12 cellular contexts compared by ENCODE assay signal in genomic region chr6:7391244-7391643, GRCh38. TPM values are rescaled to one million over a fixed set of nuclear protein-coding genes. Genes with fewer than 3 reads are reported as not detected.
A peak's percentile ranks its signal among the peaks of the same experiment; 100 is the strongest.
DNase-seq lines count a peak whose midpoint lies in the region; ATAC-seq, FAIRE-seq and TF ChIP-seq lines count a peak whose summit lies in the region.
"Had no signal": no experiment of that assay in that cellular context is flagged by ENCODE, and none has a peak within 500 bp of the region (broad histone marks: within the 10 kb centered on the region; RNA-seq: fewer than 3 reads in every experiment).

No MANE protein-coding gene starts in this region.

- H4K20me1 ChIP-seq in DOHH2 (ENCODE audit: control insufficient read depth, insufficient read depth, low read depth, low read length): no peaks in the 10 kb centered on the region

- H3K27ac ChIP-seq in A549 (0 out of 6 replicates have a peak overlapping the region, but pooled peaks of 1 of the 2 experiments have one; percentile 16), DOHH2 (ENCODE audit: low read depth, low read length) (no peak overlapping the region), SK-N-MC (no peak overlapping the region)
- H3K27ac ChIP-seq: parathyroid adenoma had no signal

- H3K36me3 ChIP-seq in DOHH2 (ENCODE audit: control insufficient read depth, low read length) (peaks cover 52% of the 10 kb centered on the region), SK-N-MC (ENCODE audit: insufficient read depth, low read length) (peaks cover 41% of the 10 kb centered on the region)

- DNase-seq in A549 (ENCODE audit: low read depth in 1 of 2, low spot score in 1 of 2) (no peak), SK-N-MC (ENCODE audit: low read depth, low spot score) (no peak), fibroblast of villous mesenchyme (ENCODE audit: low read depth) (peak; percentile 5), mucosa of gallbladder (ENCODE audit: low spot score) (no peak), GM10248 (ENCODE audit: extremely low spot score) (no peak), hypothalamus (lab: John Stamatoyannopoulos, UW) (no peak)
- DNase-seq: DMS 273 treated with DMSO at 0.1 percent for 48 hours, heart left ventricle, NCI-H1694 treated with DMSO at 0.1 percent for 48 hours had no signal

- CTCF ChIA-PET in A549 (lab: Yijun Ruan, JAX): no interaction called here
- CTCF ChIA-PET in GM10248 (lab: Yijun Ruan, JAX): interaction anchor here (1.0 to 6.1 kb wide), 3 partner anchors 20 to 116 kb away, joined by 3 to 25 read pairs (median 4); no protein-coding TSS in a partner anchor

- TF ChIP-seq POLR2A in A549 (IDR thresholded peaks at IDR 0.05; ENCODE audit: low read length): no peak

- POLR2A ChIA-PET in A549 (lab: Yijun Ruan, JAX): no interaction called here
- POLR2A ChIA-PET in GM10248 (lab: Yijun Ruan, JAX): no interaction called here

- 59% methylated on average over 3 of the region's 3 CpGs for WGBS in A549 (ENCODE audit: missing lambda C conversion rate)

- H3K4me3 ChIP-seq in A549 (peak overlapping the region; percentile 71; the same call in 2 of the 3 replicates), DOHH2 (ENCODE audit: low read length) (peak overlapping the region; percentile 78), SK-N-MC (peak overlapping the region; percentile 92), fibroblast of villous mesenchyme (ENCODE audit: low read depth, low read length) (peak overlapping the region; percentile 2)

- H3K4me1 ChIP-seq in A549: peaks cover 24% of the 10 kb centered on the region
- peaks cover 24% of the 10 kb centered on the region for H3K4me1 ChIP-seq in DOHH2 (ENCODE audit: control insufficient read depth, low read length)

- TF ChIP-seq CTCF in A549 (IDR thresholded peaks at IDR 0.05): no peak
- no peak for TF ChIP-seq CTCF in DOHH2 (IDR thresholded peaks at IDR 0.05; ENCODE audit: low read depth, low read length, poor library complexity, severe bottlenecking)
- TF ChIP-seq CTCF in fibroblast of villous mesenchyme (IDR thresholded peaks at IDR 0.05; ENCODE audit: insufficient read depth, low read depth, low read length): no peak
- no peak for TF ChIP-seq CTCF in GM10248 (IDR thresholded peaks at IDR 0.05; ENCODE audit: control extremely low read depth, extremely low read depth, low read depth, missing control alignments)

- H3K4me2 ChIP-seq in A549: peak overlapping the region; percentile 90
- peak overlapping the region; percentile 81 for H3K4me2 ChIP-seq in DOHH2 (ENCODE audit: low read length)

- TF ChIP-seq EP300 in A549 (IDR thresholded peaks at IDR 0.05): no peak

- no peaks in the 10 kb centered on the region for H3K9me2 ChIP-seq in DOHH2 (replicated peaks; ENCODE audit: control insufficient read depth, low read length)

- no peaks in the 10 kb centered on the region for H3F3A ChIP-seq in DOHH2 (ENCODE audit: control insufficient read depth, insufficient read depth)

- ATAC-seq in A549 (no peak), HG03457 (IDR thresholded peaks at IDR 0.05; ENCODE audit: unreplicated experiment) (no peak)
- ATAC-seq: heart left ventricle had no signal

- H3K27me3 ChIP-seq in DOHH2 (ENCODE audit: control insufficient read depth, low read length): no peaks in the 10 kb centered on the region
- H3K27me3 ChIP-seq: heart left ventricle had no signal

- no peak for TF ChIP-seq RAD21 in A549 (conservative IDR thresholded peaks at IDR 0.05 in 1 of 2, IDR thresholded peaks at IDR 0.05 in 1 of 2)

- no peak for FAIRE-seq in A549 (lab: Jason Lieb, UNC)

- H3K9me3 ChIP-seq in A549 (no peaks in the 10 kb centered on the region), DOHH2 (ENCODE audit: control insufficient read depth, insufficient read depth, low read length) (no peaks in the 10 kb centered on the region), SK-N-MC (ENCODE audit: low read depth, low read length) (no peaks in the 10 kb centered on the region)
- H3K9me3 ChIP-seq: heart left ventricle had no signal

- peaks cover 51% of the 10 kb centered on the region for H3K79me2 ChIP-seq in DOHH2 (ENCODE audit: control insufficient read depth, low read length)

- peak overlapping the region; percentile 93 for H3K9ac ChIP-seq in SK-N-MC (ENCODE audit: insufficient read length)
- H3K9ac ChIP-seq: parathyroid adenoma had no signal

TF ChIP-seq in A549, 52 proteins besides CTCF, POLR2A, EP300 and RAD21:
- TF ChIP-seq HES2 (IDR thresholded peaks at IDR 0.05): no peak
- TF ChIP-seq CHD2 (IDR thresholded peaks at IDR 0.05; ENCODE audit: low read length, partially characterized antibody): no peak
- TF ChIP-seq BCL3 (IDR thresholded peaks at IDR 0.05): no peak
- no peak for TF ChIP-seq HEYL (CRISPR knock-in tag; IDR thresholded peaks at IDR 0.05)
- TF ChIP-seq, protein P1, sequence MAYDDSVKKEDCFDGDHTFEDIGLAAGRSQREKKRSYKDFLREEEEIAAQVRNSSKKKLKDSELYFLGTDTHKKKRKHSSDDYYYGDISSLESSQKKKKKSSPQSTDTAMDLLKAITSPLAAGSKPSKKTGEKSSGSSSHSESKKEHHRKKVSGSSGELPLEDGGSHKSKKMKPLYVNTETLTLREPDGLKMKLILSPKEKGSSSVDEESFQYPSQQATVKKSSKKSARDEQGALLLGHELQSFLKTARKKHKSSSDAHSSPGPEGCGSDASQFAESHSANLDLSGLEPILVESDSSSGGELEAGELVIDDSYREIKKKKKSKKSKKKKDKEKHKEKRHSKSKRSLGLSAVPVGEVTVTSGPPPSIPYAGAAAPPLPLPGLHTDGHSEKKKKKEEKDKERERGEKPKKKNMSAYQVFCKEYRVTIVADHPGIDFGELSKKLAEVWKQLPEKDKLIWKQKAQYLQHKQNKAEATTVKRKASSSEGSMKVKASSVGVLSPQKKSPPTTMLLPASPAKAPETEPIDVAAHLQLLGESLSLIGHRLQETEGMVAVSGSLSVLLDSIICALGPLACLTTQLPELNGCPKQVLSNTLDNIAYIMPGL (CRISPR knock-in tag; IDR thresholded peaks at IDR 0.05; ENCODE audit: borderline replicate concordance): no peak
- TF ChIP-seq HOXA7 (CRISPR knock-in tag; IDR thresholded peaks at IDR 0.05): no peak
- no peak for TF ChIP-seq TP53 (CRISPR knock-in tag; IDR thresholded peaks at IDR 0.05)
- TF ChIP-seq EHMT2 (IDR thresholded peaks at IDR 0.05; ENCODE audit: low read depth): no peak
- no peak for TF ChIP-seq CBX2 (IDR thresholded peaks at IDR 0.05; ENCODE audit: borderline replicate concordance, low read depth)
- no peak for TF ChIP-seq GATA3 (IDR thresholded peaks at IDR 0.05; ENCODE audit: borderline replicate concordance)
- TF ChIP-seq RARB (CRISPR knock-in tag; IDR thresholded peaks at IDR 0.05): no peak
- TF ChIP-seq JUNB (IDR thresholded peaks at IDR 0.05): no peak
- no peak for TF ChIP-seq EHF (CRISPR knock-in tag; IDR thresholded peaks at IDR 0.05)
- TF ChIP-seq, protein P2, sequence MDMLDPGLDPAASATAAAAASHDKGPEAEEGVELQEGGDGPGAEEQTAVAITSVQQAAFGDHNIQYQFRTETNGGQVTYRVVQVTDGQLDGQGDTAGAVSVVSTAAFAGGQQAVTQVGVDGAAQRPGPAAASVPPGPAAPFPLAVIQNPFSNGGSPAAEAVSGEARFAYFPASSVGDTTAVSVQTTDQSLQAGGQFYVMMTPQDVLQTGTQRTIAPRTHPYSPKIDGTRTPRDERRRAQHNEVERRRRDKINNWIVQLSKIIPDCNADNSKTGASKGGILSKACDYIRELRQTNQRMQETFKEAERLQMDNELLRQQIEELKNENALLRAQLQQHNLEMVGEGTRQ (IDR thresholded peaks at IDR 0.05): no peak
- no peak for TF ChIP-seq MAX (IDR thresholded peaks at IDR 0.05)
- TF ChIP-seq MAZ (IDR thresholded peaks at IDR 0.05; ENCODE audit: borderline replicate concordance, low read depth, low read length): no peak
- no peak for TF ChIP-seq MYC (IDR thresholded peaks at IDR 0.05; ENCODE audit: borderline replicate concordance, low read length)
TF ChIP-seq in A549: peak in this region for 0.

RNA-seq across cellular contexts. Expression of gene RIOK1, which starts 1.6 kb away (rescaled TPM):
- polyA plus RNA-seq in A549 (2011; rRNA removed): 20.4 and 24.6 TPM in 2 replicates
- polyA plus RNA-seq in A549 (2012; cell fraction: cytosol; rRNA removed): 11.6 and 11.8 TPM in 2 replicates
- polyA plus RNA-seq in A549 (2012; cell fraction: nucleus; rRNA removed): 10.7 and 11.2 TPM in 2 replicates
- polyA plus RNA-seq in A549 (2017; fragmentation: RNase III; extraction: RNeasy Plus Mini Kit Qiagen cat#74134 plus additional on column Dnase treatment): 16.1 to 19.7 TPM (median 16.1 TPM) in 3 replicates
- 17.0 and 17.1 TPM in 2 replicates for polyA minus RNA-seq in A549 (2011; rRNA and poly(A)+ RNA removed)
- 15.8 and 24.2 TPM in 2 replicates for total RNA-seq in fibroblast of villous mesenchyme
- 12.9 TPM for total RNA-seq in mucosa of gallbladder

RNA-seq across cellular contexts. Expression of gene CAGE1, which starts 1.7 kb away (rescaled TPM):
- 0.12 TPM in 1 of 2 replicates, not detected in the other for polyA plus RNA-seq in A549 (2011; rRNA removed)
- 0.04 TPM in 1 of 2 replicates, not detected in the other for polyA plus RNA-seq in A549 (2012; cell fraction: cytosol; rRNA removed)
- 0.02 TPM in 1 of 2 replicates, not detected in the other for polyA plus RNA-seq in A549 (2012; cell fraction: nucleus; rRNA removed)
- 0.09 to 0.16 TPM in 2 of 3 replicates, not detected in the other for polyA plus RNA-seq in A549 (2017; fragmentation: RNase III; extraction: RNeasy Plus Mini Kit Qiagen cat#74134 plus additional on column Dnase treatment)
- polyA minus RNA-seq in A549 (2011; rRNA and poly(A)+ RNA removed): 0.10 and 0.25 TPM in 2 replicates
- under 0.01 TPM in 2 replicates for total RNA-seq in fibroblast of villous mesenchyme
- not detected for total RNA-seq in mucosa of gallbladder
- polyA plus RNA-seq: heart left ventricle had no signal

Comparison
In these comparisons a context has a peak if more than half of its experiments do, and no peak if none do; other contexts are left out.
1. H3K4me3 ChIP-seq: peak in every context shown above with its lines; median percentile 92 in SK-N-MC; 78 in DOHH2; 71 in A549; 2 in fibroblast of villous mesenchyme.